Comparison of ENCODE assay signal across 10 cellular contexts in genomic region chr7:33038639-33039038, GRCh38. TPM values are rescaled to one million over a fixed set of nuclear protein-coding genes. Genes with fewer than 3 reads are reported as not detected.
DNase-seq lines count a peak whose midpoint lies in the region; ATAC-seq and TF ChIP-seq lines count a peak whose summit lies in the region.
"Had no signal": no experiment of that assay in that cellular context is flagged by ENCODE, and none has a peak within 500 bp of the region (broad histone marks: within the 10 kb centered on the region; RNA-seq: fewer than 3 reads in every experiment).

No MANE protein-coding gene starts in this region.

- H4K20me1 ChIP-seq in BLaER1 treated with 17β-estradiol and CSF1 and Interleukin-3, amounts not matched to agents 10 nM and 100 nM = peaks cover 23 to 78% (median 48%) of the 10 kb centered on the region in 11 experiments; a peak in 20 of 22 replicates

- intact Hi-C loops in MCF 10A (cut with micrococcal nuclease) = loop anchor here (2.0 kb wide), 1 partner anchor 24 kb away; the partner anchor contains the start of gene NT5C3A
- intact Hi-C loops in naive thymus-derived CD4-positive, alpha-beta T cell (cut with micrococcal nuclease) = loop anchor here (1.0 to 2.0 kb wide), 7 partner anchors 8 to 544 kb away; partner anchors contain the start of genes AVL9 (in 1 of the 2), BBS9 (in 1 of the 2) and NT5C3A (in 1 of the 2)

- POLR2A ChIA-PET in MCF 10A (lab: Yijun Ruan, JAX) = interaction anchor here (1.0 to 7.7 kb wide), 6 partner anchors 14 to 147 kb away, joined by 3 to 115 read pairs (median 25); partner anchors contain the start of genes FKBP9, KBTBD2 and NT5C3A
- POLR2A ChIA-PET in naive thymus-derived CD4-positive, alpha-beta T cell (lab: Charles Lee) = interaction anchor here (3.2 kb wide), 2 partner anchors 15 to 147 kb away, joined by 18 to 41 read pairs; partner anchors contain the start of gene KBTBD2

- H3K27me3 ChIP-seq in BLaER1 treated with 17β-estradiol and CSF1 and Interleukin-3, amounts not matched to agents 10 nM and 100 nM = no peaks in the 10 kb centered on the region
- no peaks in the 10 kb centered on the region for H3K27me3 ChIP-seq in naive thymus-derived CD4-positive, alpha-beta T cell (ENCODE audit: control insufficient read depth in 2 of 2, insufficient read depth in 2 of 2, low read length in 2 of 2)

- no peak for TF ChIP-seq CTCF in MCF 10A (IDR thresholded peaks at IDR 0.05; ENCODE audit: unreplicated experiment)

- peaks cover 5 to 19% (median 11%) of the 10 kb centered on the region in 11 experiments; a peak in 12 of 22 replicates for H3K36me3 ChIP-seq in BLaER1 treated with 17β-estradiol and CSF1 and Interleukin-3, amounts not matched to agents 10 nM and 100 nM
- H3K36me3 ChIP-seq in naive thymus-derived CD4-positive, alpha-beta T cell (ENCODE audit: control insufficient read depth in 2 of 3, insufficient read depth in 3 of 3, low read length in 3 of 3) = no peaks in the 10 kb centered on the region

- DNase-seq in HT-29 (ENCODE audit: low spot score) (peak; percentile 42), MCF 10A (ENCODE audit: unreplicated experiment) (no peak), CD1c-positive myeloid dendritic cell (ENCODE audit: extremely low spot score) (no peak), DMS79 (lab: John Stamatoyannopoulos, UW) (no peak), NCI-H187 treated with DMSO at 0.1 percent for 48 hours (lab: John Stamatoyannopoulos, UW) (no peak), DMS114 treated with DMSO at 0.1 percent for 48 hours (lab: John Stamatoyannopoulos, UW; ENCODE audit: unreplicated experiment) (no peak)
- DNase-seq in naive thymus-derived CD4-positive, alpha-beta T cell = no peak

- H3K9me3 Mint-ChIP-seq in MCF 10A (ENCODE audit: unreplicated experiment) = no peaks in the 10 kb centered on the region
- H3K9me3 Mint-ChIP-seq in naive thymus-derived CD4-positive, alpha-beta T cell = no peaks in the 10 kb centered on the region
- H3K9me3 Mint-ChIP-seq: brain had no signal

- ATAC-seq in naive thymus-derived CD4-positive, alpha-beta T cell = no peak

- H3K9ac ChIP-seq in BLaER1 treated with 17β-estradiol and CSF1 and Interleukin-3, amounts not matched to agents 10 nM and 100 nM = peak overlapping the region in 7 of 11 experiments; percentile 10 to 69 (median 40); a peak in 8 of 22 replicates
- H3K9ac ChIP-seq: parathyroid adenoma had no signal

- peak overlapping the region; percentile 76 for H3K27ac Mint-ChIP-seq in MCF 10A (ENCODE audit: low read depth, unreplicated experiment)
- H3K27ac Mint-ChIP-seq in naive thymus-derived CD4-positive, alpha-beta T cell = peak overlapping the region; percentile 71 to 95 (median 85)

- H3K4me3 ChIP-seq in BLaER1 treated with 17β-estradiol and CSF1 and Interleukin-3, amounts not matched to agents 10 nM and 100 nM = peak overlapping the region in 2 of 10 experiments; percentile 39 to 43; a peak in 2 of 20 replicates
- peak overlapping the region; percentile 49 for H3K4me3 ChIP-seq in naive thymus-derived CD4-positive, alpha-beta T cell (ENCODE audit: low read length)

- H3K27me3 Mint-ChIP-seq in MCF 10A (ENCODE audit: insufficient read depth, unreplicated experiment) = no peaks in the 10 kb centered on the region
- no peaks in the 10 kb centered on the region for H3K27me3 Mint-ChIP-seq in naive thymus-derived CD4-positive, alpha-beta T cell
- H3K27me3 Mint-ChIP-seq: brain had no signal

- BruUV-seq in MCF 10A (replicated peaks; lab: Mats Ljungman, UMichigan) = no TSS peak

- H3K4me1 Mint-ChIP-seq in MCF 10A (ENCODE audit: insufficient read depth, unreplicated experiment) = peaks cover 16% of the 10 kb centered on the region
- peaks cover 16 to 64% (median 58%) of the 10 kb centered on the region in 7 donors for H3K4me1 Mint-ChIP-seq in naive thymus-derived CD4-positive, alpha-beta T cell

- peak overlapping the region; percentile 41 to 90 (median 75); a peak in 21 of 22 replicates for H3K4me2 ChIP-seq in BLaER1 treated with 17β-estradiol and CSF1 and Interleukin-3, amounts not matched to agents 10 nM and 100 nM

- CTCF ChIA-PET in MCF 10A (lab: Yijun Ruan, JAX) = interaction anchor here (0.6 to 2.4 kb wide), 2 partner anchors 10 to 20 kb away, joined by 3 to 17 read pairs; no protein-coding TSS in a partner anchor
- CTCF ChIA-PET in naive thymus-derived CD4-positive, alpha-beta T cell (lab: Charles Lee) = interaction anchor here (1.0 kb wide), 1 partner anchor 11 kb away, joined by 3 read pairs; no protein-coding TSS in a partner anchor

- peak overlapping the region; percentile 71 for H3K4me3 Mint-ChIP-seq in MCF 10A (ENCODE audit: unreplicated experiment)
- peak overlapping the region; percentile 80 to 98 (median 85) for H3K4me3 Mint-ChIP-seq in naive thymus-derived CD4-positive, alpha-beta T cell

- H3K27ac ChIP-seq in BLaER1 treated with 17β-estradiol and CSF1 and Interleukin-3, amounts not matched to agents 10 nM and 100 nM = peak overlapping the region in 9 of 11 experiments; percentile 22 to 62 (median 53); a peak in 15 of 22 replicates
- peak overlapping the region; percentile 67 for H3K27ac ChIP-seq in naive thymus-derived CD4-positive, alpha-beta T cell (ENCODE audit: low read depth, low read length)
- H3K27ac ChIP-seq: parathyroid adenoma had no signal

- H3K4me1 ChIP-seq in BLaER1 treated with 17β-estradiol and CSF1 and Interleukin-3, amounts not matched to agents 10 nM and 100 nM = peaks cover 28 to 48% (median 43%) of the 10 kb centered on the region in 10 experiments
- H3K4me1 ChIP-seq in naive thymus-derived CD4-positive, alpha-beta T cell (ENCODE audit: control insufficient read depth in 2 of 2, insufficient read depth in 2 of 2, low read length in 2 of 2) = peaks cover 3 to 22% of the 10 kb centered on the region in 2 donors
- H3K4me1 ChIP-seq: parathyroid adenoma had no signal

- H3K9me3 ChIP-seq in BLaER1 treated with 17β-estradiol and CSF1 and Interleukin-3, amounts not matched to agents 10 nM and 100 nM (replicated peaks in 1 of 11) = no peaks in the 10 kb centered on the region
- no peaks in the 10 kb centered on the region for H3K9me3 ChIP-seq in naive thymus-derived CD4-positive, alpha-beta T cell (ENCODE audit: control insufficient read depth in 2 of 3, low read length in 3 of 3)

- H3K36me3 Mint-ChIP-seq in MCF 10A (ENCODE audit: insufficient read depth, unreplicated experiment) = no peaks in the 10 kb centered on the region
- H3K36me3 Mint-ChIP-seq in naive thymus-derived CD4-positive, alpha-beta T cell = peaks cover 0 to 9% (median 6%) of the 10 kb centered on the region in 5 donors

RNA-seq across cellular contexts. Expression of gene NT5C3A, which starts 23.9 kb away (rescaled TPM):
- 30.6 and 35.6 TPM in 2 replicates for total RNA-seq in HT-29 (2014; rRNA removed; shearing (Covaris generic))
- 35.4 and 49.5 TPM in 2 replicates for total RNA-seq in MCF 10A (2022)
- total RNA-seq in naive thymus-derived CD4-positive, alpha-beta T cell = 10 to 100 TPM; 36.6 to 51.3 (median 48.5) TPM
- 10 to 100 TPM; 45.7 to 64.8 TPM for polyA plus RNA-seq in naive thymus-derived CD4-positive, alpha-beta T cell
